ENCODE assay signal across 2 cellular contexts in genomic region chr19:1794424-1795185, GRCh38.
TF ChIP-seq lines count a peak whose summit lies in the region.

No MANE protein-coding gene starts in this region.

TF ChIP-seq in HEK293, 187 proteins besides CTCF, POLR2A, EP300 and RAD21 (continued from another document):
- TF ChIP-seq ZNF324 (tag by site-specific recombination; IDR thresholded peaks at IDR 0.05) (no peak), ZNF23 (tag by site-specific recombination; IDR thresholded peaks at IDR 0.05; ENCODE audit: borderline replicate concordance) (no peak), SETDB1 (IDR thresholded peaks at IDR 0.05; ENCODE audit: insufficient read length, low read length) (no peak), SALL2 (tag by site-specific recombination; IDR thresholded peaks at IDR 0.05; ENCODE audit: borderline replicate concordance) (no peak), GFI1B (tag by site-specific recombination; IDR thresholded peaks at IDR 0.05) (no peak), ZIC2 (tag by site-specific recombination; IDR thresholded peaks at IDR 0.05) (peak; percentile 44; the same call in 1 of the 2 replicates), ZNF624 (tag by site-specific recombination; IDR thresholded peaks at IDR 0.05) (no peak), GLIS2 (tag by site-specific recombination; IDR thresholded peaks at IDR 0.05) (0 out of 2 replicates have a peak, but pooled peaks have one; percentile 22), KLF8 (tag by site-specific recombination; IDR thresholded peaks at IDR 0.05) (no peak), ZNF621 (tag by site-specific recombination; IDR thresholded peaks at IDR 0.05) (no peak), ZNF140 (tag by site-specific recombination; IDR thresholded peaks at IDR 0.05) (no peak), KLF1 (tag by site-specific recombination; IDR thresholded peaks at IDR 0.05) (peak; percentile 98), GLI2 (tag by site-specific recombination; IDR thresholded peaks at IDR 0.05; ENCODE audit: borderline replicate concordance, low read depth) (no peak), GLIS1 (tag by site-specific recombination; IDR thresholded peaks at IDR 0.05) (0 out of 2 replicates have a peak, but pooled peaks have one; percentile 15)
- TF ChIP-seq, protein P1, sequence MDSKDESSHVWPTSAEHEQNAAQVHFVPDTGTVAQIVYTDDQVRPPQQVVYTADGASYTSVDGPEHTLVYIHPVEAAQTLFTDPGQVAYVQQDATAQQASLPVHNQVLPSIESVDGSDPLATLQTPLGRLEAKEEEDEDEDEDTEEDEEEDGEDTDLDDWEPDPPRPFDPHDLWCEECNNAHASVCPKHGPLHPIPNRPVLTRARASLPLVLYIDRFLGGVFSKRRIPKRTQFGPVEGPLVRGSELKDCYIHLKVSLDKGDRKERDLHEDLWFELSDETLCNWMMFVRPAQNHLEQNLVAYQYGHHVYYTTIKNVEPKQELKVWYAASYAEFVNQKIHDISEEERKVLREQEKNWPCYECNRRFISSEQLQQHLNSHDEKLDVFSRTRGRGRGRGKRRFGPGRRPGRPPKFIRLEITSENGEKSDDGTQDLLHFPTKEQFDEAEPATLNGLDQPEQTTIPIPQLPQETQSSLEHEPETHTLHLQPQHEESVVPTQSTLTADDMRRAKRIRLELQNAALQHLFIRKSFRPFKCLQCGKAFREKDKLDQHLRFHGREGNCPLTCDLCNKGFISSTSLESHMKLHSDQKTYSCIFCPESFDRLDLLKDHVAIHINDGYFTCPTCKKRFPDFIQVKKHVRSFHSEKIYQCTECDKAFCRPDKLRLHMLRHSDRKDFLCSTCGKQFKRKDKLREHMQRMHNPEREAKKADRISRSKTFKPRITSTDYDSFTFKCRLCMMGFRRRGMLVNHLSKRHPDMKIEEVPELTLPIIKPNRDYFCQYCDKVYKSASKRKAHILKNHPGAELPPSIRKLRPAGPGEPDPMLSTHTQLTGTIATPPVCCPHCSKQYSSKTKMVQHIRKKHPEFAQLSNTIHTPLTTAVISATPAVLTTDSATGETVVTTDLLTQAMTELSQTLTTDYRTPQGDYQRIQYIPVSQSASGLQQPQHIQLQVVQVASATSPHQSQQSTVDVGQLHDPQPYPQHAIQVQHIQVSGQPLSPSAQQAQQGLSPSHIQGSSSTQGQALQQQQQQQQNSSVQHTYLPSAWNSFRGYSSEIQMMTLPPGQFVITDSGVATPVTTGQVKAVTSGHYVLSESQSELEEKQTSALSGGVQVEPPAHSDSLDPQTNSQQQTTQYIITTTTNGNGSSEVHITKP (tag by site-specific recombination; IDR thresholded peaks at IDR 0.05), result peak; percentile 56; the same call in 1 of the 2 replicates

TF ChIP-seq in K562, 482 proteins besides CTCF, POLR2A, EP300 and RAD21:
- TF ChIP-seq, protein P2, sequence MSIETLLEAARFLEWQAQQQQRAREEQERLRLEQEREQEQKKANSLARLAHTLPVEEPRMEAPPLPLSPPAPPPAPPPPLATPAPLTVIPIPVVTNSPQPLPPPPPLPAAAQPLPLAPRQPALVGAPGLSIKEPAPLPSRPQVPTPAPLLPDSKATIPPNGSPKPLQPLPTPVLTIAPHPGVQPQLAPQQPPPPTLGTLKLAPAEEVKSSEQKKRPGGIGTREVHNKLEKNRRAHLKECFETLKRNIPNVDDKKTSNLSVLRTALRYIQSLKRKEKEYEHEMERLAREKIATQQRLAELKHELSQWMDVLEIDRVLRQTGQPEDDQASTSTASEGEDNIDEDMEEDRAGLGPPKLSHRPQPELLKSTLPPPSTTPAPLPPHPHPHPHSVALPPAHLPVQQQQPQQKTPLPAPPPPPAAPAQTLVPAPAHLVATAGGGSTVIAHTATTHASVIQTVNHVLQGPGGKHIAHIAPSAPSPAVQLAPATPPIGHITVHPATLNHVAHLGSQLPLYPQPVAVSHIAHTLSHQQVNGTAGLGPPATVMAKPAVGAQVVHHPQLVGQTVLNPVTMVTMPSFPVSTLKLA (conservative IDR thresholded peaks at IDR 0.05), result peak in 1 of 2 experiments; percentile 32; a peak in 1 of 4 replicates
- TF ChIP-seq CEBPG (CRISPR knock-in tag; IDR thresholded peaks at IDR 0.05) (0 out of 2 replicates have a peak, but pooled peaks have one; percentile 9), CEBPG (tag; conservative IDR thresholded peaks at IDR 0.05 in 1 of 2, IDR thresholded peaks at IDR 0.05 in 1 of 2) (no peak), FOXM1 (IDR thresholded peaks at IDR 0.05; ENCODE audit: low read depth) (no peak), FOXM1 (CRISPR knock-in tag; IDR thresholded peaks at IDR 0.05; ENCODE audit: low read depth) (no peak), MEIS2 (IDR thresholded peaks at IDR 0.05; ENCODE audit: partially characterized antibody) (peak; percentile 70), ZBTB7A (IDR thresholded peaks at IDR 0.05; ENCODE audit: borderline replicate concordance, control insufficient read depth, low read depth, low read length) (peak; percentile 24; the same call in 1 of the 2 replicates)
- TF ChIP-seq, protein P3, sequence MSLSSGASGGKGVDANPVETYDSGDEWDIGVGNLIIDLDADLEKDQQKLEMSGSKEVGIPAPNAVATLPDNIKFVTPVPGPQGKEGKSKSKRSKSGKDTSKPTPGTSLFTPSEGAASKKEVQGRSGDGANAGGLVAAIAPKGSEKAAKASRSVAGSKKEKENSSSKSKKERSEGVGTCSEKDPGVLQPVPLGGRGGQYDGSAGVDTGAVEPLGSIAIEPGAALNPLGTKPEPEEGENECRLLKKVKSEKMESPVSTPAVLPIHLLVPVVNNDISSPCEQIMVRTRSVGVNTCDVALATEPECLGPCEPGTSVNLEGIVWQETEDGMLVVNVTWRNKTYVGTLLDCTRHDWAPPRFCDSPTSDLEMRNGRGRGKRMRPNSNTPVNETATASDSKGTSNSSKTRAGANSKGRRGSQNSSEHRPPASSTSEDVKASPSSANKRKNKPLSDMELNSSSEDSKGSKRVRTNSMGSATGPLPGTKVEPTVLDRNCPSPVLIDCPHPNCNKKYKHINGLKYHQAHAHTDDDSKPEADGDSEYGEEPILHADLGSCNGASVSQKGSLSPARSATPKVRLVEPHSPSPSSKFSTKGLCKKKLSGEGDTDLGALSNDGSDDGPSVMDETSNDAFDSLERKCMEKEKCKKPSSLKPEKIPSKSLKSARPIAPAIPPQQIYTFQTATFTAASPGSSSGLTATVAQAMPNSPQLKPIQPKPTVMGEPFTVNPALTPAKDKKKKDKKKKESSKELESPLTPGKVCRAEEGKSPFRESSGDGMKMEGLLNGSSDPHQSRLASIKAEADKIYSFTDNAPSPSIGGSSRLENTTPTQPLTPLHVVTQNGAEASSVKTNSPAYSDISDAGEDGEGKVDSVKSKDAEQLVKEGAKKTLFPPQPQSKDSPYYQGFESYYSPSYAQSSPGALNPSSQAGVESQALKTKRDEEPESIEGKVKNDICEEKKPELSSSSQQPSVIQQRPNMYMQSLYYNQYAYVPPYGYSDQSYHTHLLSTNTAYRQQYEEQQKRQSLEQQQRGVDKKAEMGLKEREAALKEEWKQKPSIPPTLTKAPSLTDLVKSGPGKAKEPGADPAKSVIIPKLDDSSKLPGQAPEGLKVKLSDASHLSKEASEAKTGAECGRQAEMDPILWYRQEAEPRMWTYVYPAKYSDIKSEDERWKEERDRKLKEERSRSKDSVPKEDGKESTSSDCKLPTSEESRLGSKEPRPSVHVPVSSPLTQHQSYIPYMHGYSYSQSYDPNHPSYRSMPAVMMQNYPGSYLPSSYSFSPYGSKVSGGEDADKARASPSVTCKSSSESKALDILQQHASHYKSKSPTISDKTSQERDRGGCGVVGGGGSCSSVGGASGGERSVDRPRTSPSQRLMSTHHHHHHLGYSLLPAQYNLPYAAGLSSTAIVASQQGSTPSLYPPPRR (CRISPR knock-in tag; IDR thresholded peaks at IDR 0.05; ENCODE audit: borderline replicate concordance), result no peak
- TF ChIP-seq, protein P1 (IDR thresholded peaks at IDR 0.05; ENCODE audit: partially characterized antibody), result peak; percentile 67
